8 cellular contexts compared by ENCODE assay signal in the genomic region with DNA sequence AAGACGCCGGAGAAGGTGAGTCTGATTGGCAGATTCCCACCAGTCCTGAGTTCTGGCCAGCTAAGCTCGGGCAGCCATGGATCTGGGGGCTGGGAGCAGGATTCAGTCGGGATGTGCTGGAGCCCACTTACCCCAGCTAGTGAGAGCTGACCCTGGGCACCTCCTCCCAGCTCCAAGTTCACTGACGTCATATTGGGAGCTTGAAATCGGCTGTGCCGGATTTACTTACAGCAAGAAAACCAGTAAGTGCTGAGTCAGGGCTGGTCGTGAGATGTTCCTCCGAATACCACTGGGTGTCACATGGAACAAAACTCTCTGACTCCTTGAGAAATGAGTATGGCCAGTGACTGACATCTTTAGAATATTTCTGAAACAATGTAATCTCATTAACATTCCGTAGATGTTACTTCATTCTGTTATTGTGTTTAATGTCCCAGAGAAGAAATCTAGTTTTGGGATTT.
DNase-seq lines count a peak whose midpoint lies in the region; ATAC-seq and TF ChIP-seq lines count a peak whose summit lies in the region.

No MANE protein-coding gene starts in this region.

- H2AFZ ChIP-seq in GM23248 (no peak overlapping the region; the same call in 1 of the 2 replicates), OCI-LY1 (ENCODE audit: low read length) (no peak overlapping the region), neural progenitor cell (replicated peaks) (no peak overlapping the region), Karpas-422 (ENCODE audit: low read length) (no peak overlapping the region)

- H3F3A ChIP-seq in GM23248 (ENCODE audit: insufficient read depth) (no peaks in the 10 kb centered on the region), OCI-LY1 (ENCODE audit: insufficient read depth, low read length) (no peaks in the 10 kb centered on the region), neural progenitor cell (ENCODE audit: low read depth) (no peaks in the 10 kb centered on the region)

- H3K9me2 ChIP-seq in GM23248 (ENCODE audit: insufficient read depth) (no peaks in the 10 kb centered on the region), OCI-LY1 (ENCODE audit: low read depth, low read length) (no peaks in the 10 kb centered on the region), Karpas-422 (replicated peaks; ENCODE audit: insufficient read depth, low read length) (no peaks in the 10 kb centered on the region)

- ATAC-seq in GM19452 (IDR thresholded peaks at IDR 0.05; ENCODE audit: unreplicated experiment) = no peak

- H3K4me2 ChIP-seq in GM23248 (ENCODE audit: unreplicated experiment) (no peak overlapping the region), OCI-LY1 (ENCODE audit: low read length) (no peak overlapping the region), neural progenitor cell (no peak overlapping the region), Karpas-422 (ENCODE audit: low read depth, low read length, poor library complexity, severe bottlenecking) (no peak overlapping the region)

- peaks cover 11% of the 10 kb centered on the region for H3K9me3 Mint-ChIP-seq in neural progenitor cell

- H3K36me3 ChIP-seq in GM23248 (ENCODE audit: low read depth) = no peaks in the 10 kb centered on the region
- no peaks in the 10 kb centered on the region for H3K36me3 ChIP-seq in OCI-LY1 (ENCODE audit: insufficient read depth, low read length)
- no peaks in the 10 kb centered on the region for H3K36me3 ChIP-seq in neural progenitor cell
- no peaks in the 10 kb centered on the region for H3K36me3 ChIP-seq in Karpas-422 (ENCODE audit: insufficient read depth, low read length)

- peaks cover 27% of the 10 kb centered on the region for H3K4me1 Mint-ChIP-seq in neural progenitor cell

- no peak overlapping the region for H3K27ac Mint-ChIP-seq in neural progenitor cell

- peak; percentile 24; the same call in 1 of the 2 replicates for TF ChIP-seq CTCF in OCI-LY1 (IDR thresholded peaks at IDR 0.05; ENCODE audit: low read length)
- peak; percentile 36 for TF ChIP-seq CTCF in neural progenitor cell (IDR thresholded peaks at IDR 0.05)

- H3K27me3 Mint-ChIP-seq in neural progenitor cell (ENCODE audit: insufficient read depth, low read depth) = peaks cover 4% of the 10 kb centered on the region

- no peaks in the 10 kb centered on the region for H3K4me1 ChIP-seq in GM23248 (ENCODE audit: insufficient read depth)
- peaks cover 12% of the 10 kb centered on the region for H3K4me1 ChIP-seq in OCI-LY1 (ENCODE audit: insufficient read depth, low read length, severe bottlenecking)
- H3K4me1 ChIP-seq in neural progenitor cell = no peaks in the 10 kb centered on the region
- H3K4me1 ChIP-seq in Karpas-422 (ENCODE audit: low read length) = no peaks in the 10 kb centered on the region

- H3K36me3 Mint-ChIP-seq in neural progenitor cell = peaks cover 10% of the 10 kb centered on the region

- in situ Hi-C loops in GM23248 (cut with MboI) = no loop called here

- no peak overlapping the region for H3K4me3 ChIP-seq in GM23248
- no peak overlapping the region for H3K4me3 ChIP-seq in OCI-LY1 (ENCODE audit: low read depth, low read length, poor library complexity, severe bottlenecking)
- H3K4me3 ChIP-seq in neural progenitor cell = no peak overlapping the region
- H3K4me3 ChIP-seq in Karpas-422 (ENCODE audit: low read length) = no peak overlapping the region

- H3K9me3 ChIP-seq in GM23248 (ENCODE audit: low read depth) (no peaks in the 10 kb centered on the region), OCI-LY1 (ENCODE audit: low read length) (no peaks in the 10 kb centered on the region), neural progenitor cell (ENCODE audit: low read depth) (no peaks in the 10 kb centered on the region), Karpas-422 (ENCODE audit: low read length) (no peaks in the 10 kb centered on the region)

- whole genome bisulfite sequencing in GM23248 (ENCODE audit: low coverage in 1 of 2, low lambda C conversion rate in 2 of 2, missing lambda C conversion rate in 2 of 2), 2 experiments = 13% methylated on average over 10 of the region's 10 CpGs

- H3K4me3 Mint-ChIP-seq in neural progenitor cell = no peak overlapping the region

- H3K27me3 ChIP-seq in GM23248 (replicated peaks; ENCODE audit: insufficient read depth) = no peaks in the 10 kb centered on the region
- H3K27me3 ChIP-seq in OCI-LY1 (ENCODE audit: insufficient read depth, low read length) = no peaks in the 10 kb centered on the region
- no peaks in the 10 kb centered on the region for H3K27me3 ChIP-seq in neural progenitor cell
- no peaks in the 10 kb centered on the region for H3K27me3 ChIP-seq in Karpas-422 (ENCODE audit: low read length)

- H3K79me2 ChIP-seq in GM23248 (ENCODE audit: insufficient read depth) (no peaks in the 10 kb centered on the region), OCI-LY1 (ENCODE audit: insufficient read depth, low read length) (no peaks in the 10 kb centered on the region), neural progenitor cell (ENCODE audit: low read depth) (no peaks in the 10 kb centered on the region), Karpas-422 (ENCODE audit: low read length) (no peaks in the 10 kb centered on the region)

- no peak overlapping the region for H3K9ac ChIP-seq in GM23248
- H3K9ac ChIP-seq in OCI-LY1 (ENCODE audit: low read length) = no peak overlapping the region
- H3K9ac ChIP-seq in neural progenitor cell = no peak overlapping the region
- no peak overlapping the region for H3K9ac ChIP-seq in Karpas-422 (ENCODE audit: low read length)

- DNase-seq in GM23248 (peak; percentile 66), fibroblast of gingiva (ENCODE audit: low read depth) (peak; percentile 96), neural progenitor cell (ENCODE audit: low spot score) (peak; percentile 43), Karpas-422 (no peak)
- no peak for DNase-seq in NK-92 treated with Interleukin-12 subunit alpha and Interleukin-12 subunit beta, amount 100 ng/mL, for 24 hours (lab: John Stamatoyannopoulos, UW)
- no peak for DNase-seq in activated naive CD4-positive, alpha-beta T cell treated with anti-CD3 and anti-CD28 coated beads, Interleukin-2, amount 50 U/mL, for 16 hours

- no peak overlapping the region for H3K27ac ChIP-seq in GM23248
- no peak overlapping the region for H3K27ac ChIP-seq in OCI-LY1 (ENCODE audit: low read depth, low read length, poor library complexity, severe bottlenecking)
- no peak overlapping the region for H3K27ac ChIP-seq in neural progenitor cell
- H3K27ac ChIP-seq in Karpas-422 (ENCODE audit: low read length) = no peak overlapping the region

- no peaks in the 10 kb centered on the region for H4K20me1 ChIP-seq in GM23248 (ENCODE audit: insufficient read depth)
- H4K20me1 ChIP-seq in OCI-LY1 (ENCODE audit: insufficient read depth, low read length) = no peaks in the 10 kb centered on the region
- no peaks in the 10 kb centered on the region for H4K20me1 ChIP-seq in neural progenitor cell (ENCODE audit: low read depth)
- H4K20me1 ChIP-seq in Karpas-422 (ENCODE audit: insufficient read depth, low read depth, low read length) = no peaks in the 10 kb centered on the region

Comparison
In these comparisons a context has a peak if more than half of its experiments do, and no peak if none do; other contexts are left out.
1. DNase-seq: peak in GM23248 (single experiment), fibroblast of gingiva (single experiment) and neural progenitor cell (single experiment); none in NK-92 treated with Interleukin-12 subunit alpha and Interleukin-12 subunit beta, amount 100 ng/mL, for 24 hours (single experiment), Karpas-422 (single experiment) and activated naive CD4-positive, alpha-beta T cell treated with anti-CD3 and anti-CD28 coated beads, Interleukin-2, amount 50 U/mL, for 16 hours (single experiment).